Comparison of ENCODE assay signal across 8 cellular contexts in the genomic region with DNA sequence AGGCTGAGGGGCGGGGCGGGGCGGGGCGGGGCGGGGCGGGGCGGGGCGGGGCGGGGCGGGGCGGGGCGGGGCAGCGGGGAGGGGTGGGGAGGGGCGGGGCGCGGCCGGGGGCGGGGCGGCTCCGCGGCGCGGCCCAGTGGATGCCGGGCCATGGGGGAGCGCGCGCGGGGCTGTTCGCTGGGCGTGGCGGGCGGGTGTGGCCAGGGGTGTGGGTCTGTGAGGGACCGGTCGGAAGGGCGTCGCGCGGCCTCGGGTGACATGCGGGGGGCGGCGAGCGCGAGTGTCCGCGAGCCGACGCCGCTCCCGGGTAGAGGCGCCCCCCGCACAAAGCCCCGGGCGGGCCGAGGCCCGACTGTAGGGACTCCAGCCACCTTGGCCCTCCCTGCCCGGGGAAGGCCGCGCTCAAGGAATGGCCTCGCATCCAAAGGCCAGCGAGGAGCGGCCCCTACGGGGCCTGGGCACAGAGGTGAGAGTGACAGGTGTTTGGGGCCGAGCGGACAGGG. TPM values are rescaled to one million over a fixed set of nuclear protein-coding genes. Genes with fewer than 3 reads are reported as not detected.
DNase-seq lines count a peak whose midpoint lies in the region; ATAC-seq and TF ChIP-seq lines count a peak whose summit lies in the region.

Gene ZFP28 (plus strand): TSS at position 188 of the 503 bp plus-strand sequence. CDS start 71 bp downstream, at position 259.

- peaks cover 19% of the 10 kb centered on the region for H3K4me1 Mint-ChIP-seq in activated CD8-positive, alpha-beta T cell treated with anti-CD3 and anti-CD28 coated beads, Interleukin-2, amount 10 ng/mL, durations not matched to agents 7 days and 5 days (ENCODE audit: low read depth)

- H3K36me3 ChIP-seq in BE2C (peaks cover 3% of the 10 kb centered on the region), neutrophil (no peaks in the 10 kb centered on the region)

- H3K27ac Mint-ChIP-seq in activated CD8-positive, alpha-beta T cell treated with anti-CD3 and anti-CD28 coated beads, Interleukin-2, amount 10 ng/mL, durations not matched to agents 7 days and 5 days = peak within 1 kb of the TSS; percentile 99

- no peak for TF ChIP-seq CTCF in BE2C (IDR thresholded peaks at IDR 0.05; ENCODE audit: low read depth, low read length)
- TF ChIP-seq CTCF in neutrophil (IDR thresholded peaks at IDR 0.05) = no peak

- peak within 1 kb of the TSS; percentile 88 for H3K27ac ChIP-seq in neutrophil

- H3K27me3 ChIP-seq in BE2C = no peaks in the 10 kb centered on the region
- H3K27me3 ChIP-seq in neutrophil = no peaks in the 10 kb centered on the region

- peaks cover 58% of the 10 kb centered on the region for H3K36me3 Mint-ChIP-seq in activated CD8-positive, alpha-beta T cell treated with anti-CD3 and anti-CD28 coated beads, Interleukin-2, amount 10 ng/mL, durations not matched to agents 7 days and 5 days (ENCODE audit: low read depth)

- DNase-seq in BE2C (peak; percentile 86), NCI-H128 (lab: John Stamatoyannopoulos, UW; ENCODE audit: unreplicated experiment) (peak; percentile 51), fibroblast of the conjunctiva (ENCODE audit: low read depth) (peak; percentile 9), HuH-7 (ENCODE audit: low spot score) (no peak), T1000 (lab: John Stamatoyannopoulos, UW) (no peak)
- peak; percentile 83 for DNase-seq in activated CD8-positive, alpha-beta T cell treated with anti-CD3 and anti-CD28 coated beads, Interleukin-2, amount 10 ng/mL, durations not matched to agents 7 days and 5 days

- peak within 1 kb of the TSS; percentile 85 for H3K4me3 Mint-ChIP-seq in activated CD8-positive, alpha-beta T cell treated with anti-CD3 and anti-CD28 coated beads, Interleukin-2, amount 10 ng/mL, durations not matched to agents 7 days and 5 days

- H3K27me3 Mint-ChIP-seq in activated CD8-positive, alpha-beta T cell treated with anti-CD3 and anti-CD28 coated beads, Interleukin-2, amount 10 ng/mL, durations not matched to agents 7 days and 5 days (ENCODE audit: low read depth) = no peaks in the 10 kb centered on the region

- H3K4me3 ChIP-seq in BE2C (ENCODE audit: low read depth, low read length) = peak within 1 kb of the TSS; percentile 77
- peak within 1 kb of the TSS; percentile 77 to 78 for H3K4me3 ChIP-seq in neutrophil (ENCODE audit: low read depth in 1 of 2, low read length in 1 of 2)

- H3K9me3 ChIP-seq in BE2C (peaks cover 9% of the 10 kb centered on the region; the same call in 1 of the 2 replicates), neutrophil (peaks cover 17% of the 10 kb centered on the region)

- peaks cover 54% of the 10 kb centered on the region for H3K9me3 Mint-ChIP-seq in activated CD8-positive, alpha-beta T cell treated with anti-CD3 and anti-CD28 coated beads, Interleukin-2, amount 10 ng/mL, durations not matched to agents 7 days and 5 days (ENCODE audit: insufficient read depth)

- POLR2A ChIA-PET in activated CD8-positive, alpha-beta T cell treated with anti-CD3 and anti-CD28 coated beads, Interleukin-2, amount 10 ng/mL, durations not matched to agents 7 days and 5 days (lab: Charles Lee) = interaction anchor here (1.3 kb wide), 1 partner anchor 850 kb away, joined by 4 read pairs; the partner anchor contains the start of gene ZNF548

- peak; percentile 22 for ATAC-seq in GM19468 (IDR thresholded peaks at IDR 0.05; ENCODE audit: extremely low read depth, unreplicated experiment)
- peak; percentile 83 for ATAC-seq in activated CD8-positive, alpha-beta T cell treated with anti-CD3 and anti-CD28 coated beads, Interleukin-2, amount 10 ng/mL, durations not matched to agents 7 days and 5 days

- H3K4me1 ChIP-seq in BE2C = no peaks in the 10 kb centered on the region
- H3K4me1 ChIP-seq in neutrophil (ENCODE audit: control insufficient read depth in 1 of 2, insufficient read depth in 1 of 2, low read depth in 1 of 2, low read length in 1 of 2) = peaks cover 13 to 14% of the 10 kb centered on the region in 2 experiments

- CTCF ChIA-PET in activated CD8-positive, alpha-beta T cell treated with anti-CD3 and anti-CD28 coated beads, Interleukin-2, amount 10 ng/mL, durations not matched to agents 7 days and 5 days (lab: Charles Lee) = no interaction called here

RNA-seq across cellular contexts. Expression of gene ZFP28, which starts in this region (rescaled TPM):
- polyA plus RNA-seq in BE2C (2012; ENCODE audit: insufficient read depth, insufficient read length, low read depth) = 4.1 TPM
- total RNA-seq in activated CD8-positive, alpha-beta T cell treated with anti-CD3 and anti-CD28 coated beads, Interleukin-2, amount 10 ng/mL, durations not matched to agents 7 days and 5 days = 1 to 10 TPM; 6.4 to 6.6 TPM

Comparison
In these comparisons a context has a peak if more than half of its experiments do, and no peak if none do; other contexts are left out.
1. DNase-seq: peak in BE2C (single experiment), NCI-H128 (single experiment), activated CD8-positive, alpha-beta T cell treated with anti-CD3 and anti-CD28 coated beads, Interleukin-2, amount 10 ng/mL, durations not matched to agents 7 days and 5 days (single experiment) and fibroblast of the conjunctiva (single experiment); none in HuH-7 (single experiment) and T1000 (single experiment).